ENCODE assay signal across 1 cellular context in the genomic region with DNA sequence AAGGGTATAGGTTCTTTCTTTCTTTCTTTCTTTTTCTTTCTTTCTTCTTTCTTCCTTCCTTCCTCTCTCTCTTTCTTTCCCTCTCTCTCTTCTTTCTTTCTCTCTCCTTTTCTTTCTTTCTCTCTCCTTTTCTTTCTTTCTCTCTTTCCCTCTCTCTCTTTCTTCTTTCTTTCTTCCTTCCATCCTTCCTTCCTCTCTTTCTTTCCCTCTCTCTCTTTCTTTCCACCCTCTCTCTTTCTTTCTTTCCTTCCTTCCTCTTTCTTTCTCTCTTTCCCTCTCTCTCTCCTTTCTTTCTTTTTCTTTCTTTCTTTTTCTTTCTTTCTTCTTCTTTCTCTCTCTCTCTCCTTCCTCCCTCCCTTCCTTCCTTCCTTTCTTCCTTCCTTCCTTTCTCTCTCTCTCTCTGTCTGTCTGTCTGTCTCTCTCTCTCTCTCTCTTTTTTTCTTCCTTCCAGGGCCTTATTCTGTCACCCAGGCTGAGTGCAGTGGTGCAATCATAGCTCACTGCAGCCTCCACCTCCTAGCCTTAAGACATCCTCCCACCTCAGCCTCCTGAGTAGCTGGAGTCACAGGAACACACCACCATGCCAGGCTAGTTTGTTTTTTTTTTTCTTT.
TF ChIP-seq lines count a peak whose summit lies in the region.

No MANE protein-coding gene starts in this region.

TF ChIP-seq in K562, 482 proteins besides CTCF, POLR2A, EP300 and RAD21:
- peak; percentile 48 for TF ChIP-seq ARHGAP35 (IDR thresholded peaks at IDR 0.05; ENCODE audit: partially characterized antibody)
- TF ChIP-seq, protein P1, sequence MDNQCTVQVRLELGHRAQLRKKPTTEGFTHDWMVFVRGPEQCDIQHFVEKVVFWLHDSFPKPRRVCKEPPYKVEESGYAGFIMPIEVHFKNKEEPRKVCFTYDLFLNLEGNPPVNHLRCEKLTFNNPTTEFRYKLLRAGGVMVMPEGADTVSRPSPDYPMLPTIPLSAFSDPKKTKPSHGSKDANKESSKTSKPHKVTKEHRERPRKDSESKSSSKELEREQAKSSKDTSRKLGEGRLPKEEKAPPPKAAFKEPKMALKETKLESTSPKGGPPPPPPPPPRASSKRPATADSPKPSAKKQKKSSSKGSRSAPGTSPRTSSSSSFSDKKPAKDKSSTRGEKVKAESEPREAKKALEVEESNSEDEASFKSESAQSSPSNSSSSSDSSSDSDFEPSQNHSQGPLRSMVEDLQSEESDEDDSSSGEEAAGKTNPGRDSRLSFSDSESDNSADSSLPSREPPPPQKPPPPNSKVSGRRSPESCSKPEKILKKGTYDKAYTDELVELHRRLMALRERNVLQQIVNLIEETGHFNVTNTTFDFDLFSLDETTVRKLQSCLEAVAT (IDR thresholded peaks at IDR 0.05): peak in 1 of 2 experiments; percentile 20; a peak in 1 of 4 replicates
- TF ChIP-seq, protein P2, sequence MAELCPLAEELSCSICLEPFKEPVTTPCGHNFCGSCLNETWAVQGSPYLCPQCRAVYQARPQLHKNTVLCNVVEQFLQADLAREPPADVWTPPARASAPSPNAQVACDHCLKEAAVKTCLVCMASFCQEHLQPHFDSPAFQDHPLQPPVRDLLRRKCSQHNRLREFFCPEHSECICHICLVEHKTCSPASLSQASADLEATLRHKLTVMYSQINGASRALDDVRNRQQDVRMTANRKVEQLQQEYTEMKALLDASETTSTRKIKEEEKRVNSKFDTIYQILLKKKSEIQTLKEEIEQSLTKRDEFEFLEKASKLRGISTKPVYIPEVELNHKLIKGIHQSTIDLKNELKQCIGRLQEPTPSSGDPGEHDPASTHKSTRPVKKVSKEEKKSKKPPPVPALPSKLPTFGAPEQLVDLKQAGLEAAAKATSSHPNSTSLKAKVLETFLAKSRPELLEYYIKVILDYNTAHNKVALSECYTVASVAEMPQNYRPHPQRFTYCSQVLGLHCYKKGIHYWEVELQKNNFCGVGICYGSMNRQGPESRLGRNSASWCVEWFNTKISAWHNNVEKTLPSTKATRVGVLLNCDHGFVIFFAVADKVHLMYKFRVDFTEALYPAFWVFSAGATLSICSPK (IDR thresholded peaks at IDR 0.05; ENCODE audit: borderline replicate concordance): peak; percentile 86; the same call in 1 of the 2 replicates
- no peak for TF ChIP-seq MECOM (CRISPR knock-in tag; IDR thresholded peaks at IDR 0.05)
- TF ChIP-seq, protein P3, sequence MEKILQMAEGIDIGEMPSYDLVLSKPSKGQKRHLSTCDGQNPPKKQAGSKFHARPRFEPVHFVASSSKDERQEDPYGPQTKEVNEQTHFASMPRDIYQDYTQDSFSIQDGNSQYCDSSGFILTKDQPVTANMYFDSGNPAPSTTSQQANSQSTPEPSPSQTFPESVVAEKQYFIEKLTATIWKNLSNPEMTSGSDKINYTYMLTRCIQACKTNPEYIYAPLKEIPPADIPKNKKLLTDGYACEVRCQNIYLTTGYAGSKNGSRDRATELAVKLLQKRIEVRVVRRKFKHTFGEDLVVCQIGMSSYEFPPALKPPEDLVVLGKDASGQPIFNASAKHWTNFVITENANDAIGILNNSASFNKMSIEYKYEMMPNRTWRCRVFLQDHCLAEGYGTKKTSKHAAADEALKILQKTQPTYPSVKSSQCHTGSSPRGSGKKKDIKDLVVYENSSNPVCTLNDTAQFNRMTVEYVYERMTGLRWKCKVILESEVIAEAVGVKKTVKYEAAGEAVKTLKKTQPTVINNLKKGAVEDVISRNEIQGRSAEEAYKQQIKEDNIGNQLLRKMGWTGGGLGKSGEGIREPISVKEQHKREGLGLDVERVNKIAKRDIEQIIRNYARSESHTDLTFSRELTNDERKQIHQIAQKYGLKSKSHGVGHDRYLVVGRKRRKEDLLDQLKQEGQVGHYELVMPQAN (IDR thresholded peaks at IDR 0.05; ENCODE audit: borderline replicate concordance): 0 out of 2 replicates have a peak, but pooled peaks have one; percentile 54
- TF ChIP-seq, protein P4, sequence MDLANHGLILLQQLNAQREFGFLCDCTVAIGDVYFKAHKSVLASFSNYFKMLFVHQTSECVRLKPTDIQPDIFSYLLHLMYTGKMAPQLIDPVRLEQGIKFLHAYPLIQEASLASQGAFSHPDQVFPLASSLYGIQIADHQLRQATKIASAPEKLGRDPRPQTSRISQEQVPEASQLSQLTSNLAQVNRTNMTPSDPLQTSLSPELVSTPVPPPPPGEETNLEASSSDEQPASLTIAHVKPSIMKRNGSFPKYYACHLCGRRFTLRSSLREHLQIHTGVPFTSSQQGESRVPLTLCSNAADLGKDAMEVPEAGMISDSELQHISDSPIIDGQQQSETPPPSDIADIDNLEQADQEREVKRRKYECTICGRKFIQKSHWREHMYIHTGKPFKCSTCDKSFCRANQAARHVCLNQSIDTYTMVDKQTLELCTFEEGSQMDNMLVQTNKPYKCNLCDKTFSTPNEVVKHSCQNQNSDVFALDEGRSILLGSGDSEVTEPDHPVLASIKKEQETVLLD (IDR thresholded peaks at IDR 0.05): peak; percentile 64
- TF ChIP-seq, protein P5, sequence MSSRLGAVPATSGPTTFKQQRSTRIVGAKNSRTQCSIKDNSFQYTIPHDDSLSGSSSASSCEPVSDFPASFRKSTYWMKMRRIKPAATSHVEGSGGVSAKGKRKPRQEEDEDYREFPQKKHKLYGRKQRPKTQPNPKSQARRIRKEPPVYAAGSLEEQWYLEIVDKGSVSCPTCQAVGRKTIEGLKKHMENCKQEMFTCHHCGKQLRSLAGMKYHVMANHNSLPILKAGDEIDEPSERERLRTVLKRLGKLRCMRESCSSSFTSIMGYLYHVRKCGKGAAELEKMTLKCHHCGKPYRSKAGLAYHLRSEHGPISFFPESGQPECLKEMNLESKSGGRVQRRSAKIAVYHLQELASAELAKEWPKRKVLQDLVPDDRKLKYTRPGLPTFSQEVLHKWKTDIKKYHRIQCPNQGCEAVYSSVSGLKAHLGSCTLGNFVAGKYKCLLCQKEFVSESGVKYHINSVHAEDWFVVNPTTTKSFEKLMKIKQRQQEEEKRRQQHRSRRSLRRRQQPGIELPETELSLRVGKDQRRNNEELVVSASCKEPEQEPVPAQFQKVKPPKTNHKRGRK (tag; IDR thresholded peaks at IDR 0.05): peak; percentile 100
- TF ChIP-seq SNIP1 (IDR thresholded peaks at IDR 0.05; ENCODE audit: low read depth): peak; percentile 14; the same call in 1 of the 2 replicates
- TF ChIP-seq, protein P6, sequence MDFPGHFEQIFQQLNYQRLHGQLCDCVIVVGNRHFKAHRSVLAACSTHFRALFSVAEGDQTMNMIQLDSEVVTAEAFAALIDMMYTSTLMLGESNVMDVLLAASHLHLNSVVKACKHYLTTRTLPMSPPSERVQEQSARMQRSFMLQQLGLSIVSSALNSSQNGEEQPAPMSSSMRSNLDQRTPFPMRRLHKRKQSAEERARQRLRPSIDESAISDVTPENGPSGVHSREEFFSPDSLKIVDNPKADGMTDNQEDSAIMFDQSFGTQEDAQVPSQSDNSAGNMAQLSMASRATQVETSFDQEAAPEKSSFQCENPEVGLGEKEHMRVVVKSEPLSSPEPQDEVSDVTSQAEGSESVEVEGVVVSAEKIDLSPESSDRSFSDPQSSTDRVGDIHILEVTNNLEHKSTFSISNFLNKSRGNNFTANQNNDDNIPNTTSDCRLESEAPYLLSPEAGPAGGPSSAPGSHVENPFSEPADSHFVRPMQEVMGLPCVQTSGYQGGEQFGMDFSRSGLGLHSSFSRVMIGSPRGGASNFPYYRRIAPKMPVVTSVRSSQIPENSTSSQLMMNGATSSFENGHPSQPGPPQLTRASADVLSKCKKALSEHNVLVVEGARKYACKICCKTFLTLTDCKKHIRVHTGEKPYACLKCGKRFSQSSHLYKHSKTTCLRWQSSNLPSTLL (IDR thresholded peaks at IDR 0.05): peak; percentile 13; the same call in 1 of the 2 replicates
- no peak for TF ChIP-seq ZNF584 (CRISPR knock-in tag; IDR thresholded peaks at IDR 0.05; ENCODE audit: low read depth)
- TF ChIP-seq YBX1 (IDR thresholded peaks at IDR 0.05): 0 out of 2 replicates have a peak, but pooled peaks have one; percentile 65
- 0 out of 2 replicates have a peak, but pooled peaks have one; percentile 43 for TF ChIP-seq LARP7 (IDR thresholded peaks at IDR 0.05)
- TF ChIP-seq SMARCA5 (IDR thresholded peaks at IDR 0.05): no peak
- 0 out of 2 replicates have a peak, but pooled peaks have one; percentile 32 for TF ChIP-seq HLTF (IDR thresholded peaks at IDR 0.05)
- peak; percentile 45; the same call in 1 of the 2 replicates for TF ChIP-seq MTA2 (IDR thresholded peaks at IDR 0.05; ENCODE audit: low read depth)
- TF ChIP-seq, protein P7, sequence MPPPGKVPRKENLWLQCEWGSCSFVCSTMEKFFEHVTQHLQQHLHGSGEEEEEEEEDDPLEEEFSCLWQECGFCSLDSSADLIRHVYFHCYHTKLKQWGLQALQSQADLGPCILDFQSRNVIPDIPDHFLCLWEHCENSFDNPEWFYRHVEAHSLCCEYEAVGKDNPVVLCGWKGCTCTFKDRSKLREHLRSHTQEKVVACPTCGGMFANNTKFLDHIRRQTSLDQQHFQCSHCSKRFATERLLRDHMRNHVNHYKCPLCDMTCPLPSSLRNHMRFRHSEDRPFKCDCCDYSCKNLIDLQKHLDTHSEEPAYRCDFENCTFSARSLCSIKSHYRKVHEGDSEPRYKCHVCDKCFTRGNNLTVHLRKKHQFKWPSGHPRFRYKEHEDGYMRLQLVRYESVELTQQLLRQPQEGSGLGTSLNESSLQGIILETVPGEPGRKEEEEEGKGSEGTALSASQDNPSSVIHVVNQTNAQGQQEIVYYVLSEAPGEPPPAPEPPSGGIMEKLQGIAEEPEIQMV (tag; conservative IDR thresholded peaks at IDR 0.05; ENCODE audit: low read depth): peak; percentile 72
- peak; percentile 17; the same call in 1 of the 2 replicates for TF ChIP-seq PHB2 (IDR thresholded peaks at IDR 0.05; ENCODE audit: low read depth)
- TF ChIP-seq PTRF (tag; IDR thresholded peaks at IDR 0.05): no peak
- TF ChIP-seq FOXA1 (IDR thresholded peaks at IDR 0.05; ENCODE audit: borderline replicate concordance): no peak
- TF ChIP-seq CC2D1A (IDR thresholded peaks at IDR 0.05): peak; percentile 27; the same call in 1 of the 2 replicates
- TF ChIP-seq ZC3H8 (IDR thresholded peaks at IDR 0.05): no peak
- TF ChIP-seq ZZZ3 (IDR thresholded peaks at IDR 0.05): no peak
- TF ChIP-seq, protein P8, sequence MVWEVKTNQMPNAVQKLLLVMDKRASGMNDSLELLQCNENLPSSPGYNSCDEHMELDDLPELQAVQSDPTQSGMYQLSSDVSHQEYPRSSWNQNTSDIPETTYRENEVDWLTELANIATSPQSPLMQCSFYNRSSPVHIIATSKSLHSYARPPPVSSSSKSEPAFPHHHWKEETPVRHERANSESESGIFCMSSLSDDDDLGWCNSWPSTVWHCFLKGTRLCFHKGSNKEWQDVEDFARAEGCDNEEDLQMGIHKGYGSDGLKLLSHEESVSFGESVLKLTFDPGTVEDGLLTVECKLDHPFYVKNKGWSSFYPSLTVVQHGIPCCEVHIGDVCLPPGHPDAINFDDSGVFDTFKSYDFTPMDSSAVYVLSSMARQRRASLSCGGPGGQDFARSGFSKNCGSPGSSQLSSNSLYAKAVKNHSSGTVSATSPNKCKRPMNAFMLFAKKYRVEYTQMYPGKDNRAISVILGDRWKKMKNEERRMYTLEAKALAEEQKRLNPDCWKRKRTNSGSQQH (CRISPR knock-in tag; IDR thresholded peaks at IDR 0.05): 0 out of 2 replicates have a peak, but pooled peaks have one; percentile 10
- peak; percentile 66; the same call in 1 of the 2 replicates for TF ChIP-seq THRAP3 (IDR thresholded peaks at IDR 0.05; ENCODE audit: borderline replicate concordance)
- peak; percentile 11 for TF ChIP-seq ASH1L (IDR thresholded peaks at IDR 0.05; ENCODE audit: borderline replicate concordance, low read depth, partially characterized antibody)
- TF ChIP-seq EHMT2 (IDR thresholded peaks at IDR 0.05): peak; percentile 51; the same call in 1 of the 2 replicates
- TF ChIP-seq, protein P9, sequence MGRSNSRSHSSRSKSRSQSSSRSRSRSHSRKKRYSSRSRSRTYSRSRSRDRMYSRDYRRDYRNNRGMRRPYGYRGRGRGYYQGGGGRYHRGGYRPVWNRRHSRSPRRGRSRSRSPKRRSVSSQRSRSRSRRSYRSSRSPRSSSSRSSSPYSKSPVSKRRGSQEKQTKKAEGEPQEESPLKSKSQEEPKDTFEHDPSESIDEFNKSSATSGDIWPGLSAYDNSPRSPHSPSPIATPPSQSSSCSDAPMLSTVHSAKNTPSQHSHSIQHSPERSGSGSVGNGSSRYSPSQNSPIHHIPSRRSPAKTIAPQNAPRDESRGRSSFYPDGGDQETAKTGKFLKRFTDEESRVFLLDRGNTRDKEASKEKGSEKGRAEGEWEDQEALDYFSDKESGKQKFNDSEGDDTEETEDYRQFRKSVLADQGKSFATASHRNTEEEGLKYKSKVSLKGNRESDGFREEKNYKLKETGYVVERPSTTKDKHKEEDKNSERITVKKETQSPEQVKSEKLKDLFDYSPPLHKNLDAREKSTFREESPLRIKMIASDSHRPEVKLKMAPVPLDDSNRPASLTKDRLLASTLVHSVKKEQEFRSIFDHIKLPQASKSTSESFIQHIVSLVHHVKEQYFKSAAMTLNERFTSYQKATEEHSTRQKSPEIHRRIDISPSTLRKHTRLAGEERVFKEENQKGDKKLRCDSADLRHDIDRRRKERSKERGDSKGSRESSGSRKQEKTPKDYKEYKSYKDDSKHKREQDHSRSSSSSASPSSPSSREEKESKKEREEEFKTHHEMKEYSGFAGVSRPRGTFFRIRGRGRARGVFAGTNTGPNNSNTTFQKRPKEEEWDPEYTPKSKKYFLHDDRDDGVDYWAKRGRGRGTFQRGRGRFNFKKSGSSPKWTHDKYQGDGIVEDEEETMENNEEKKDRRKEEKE (IDR thresholded peaks at IDR 0.05; ENCODE audit: borderline replicate concordance in 1 of 2, control insufficient read depth in 1 of 2, low read depth in 2 of 2, low read length in 1 of 2): peak in 1 of 2 experiments; percentile 54; a peak in 1 of 4 replicates
- TF ChIP-seq MTA1 (IDR thresholded peaks at IDR 0.05; ENCODE audit: borderline replicate concordance): peak; percentile 79; the same call in 1 of the 2 replicates
- TF ChIP-seq, protein P10, sequence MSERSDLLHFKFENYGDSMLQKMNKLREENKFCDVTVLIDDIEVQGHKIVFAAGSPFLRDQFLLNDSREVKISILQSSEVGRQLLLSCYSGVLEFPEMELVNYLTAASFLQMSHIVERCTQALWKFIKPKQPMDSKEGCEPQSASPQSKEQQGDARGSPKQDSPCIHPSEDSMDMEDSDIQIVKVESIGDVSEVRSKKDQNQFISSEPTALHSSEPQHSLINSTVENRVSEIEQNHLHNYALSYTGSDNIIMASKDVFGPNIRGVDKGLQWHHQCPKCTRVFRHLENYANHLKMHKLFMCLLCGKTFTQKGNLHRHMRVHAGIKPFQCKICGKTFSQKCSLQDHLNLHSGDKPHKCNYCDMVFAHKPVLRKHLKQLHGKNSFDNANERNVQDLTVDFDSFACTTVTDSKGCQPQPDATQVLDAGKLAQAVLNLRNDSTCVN (CRISPR knock-in tag; IDR thresholded peaks at IDR 0.05): peak; percentile 72; the same call in 1 of the 2 replicates
